18 cellular contexts compared by ENCODE assay signal in the genomic region with DNA sequence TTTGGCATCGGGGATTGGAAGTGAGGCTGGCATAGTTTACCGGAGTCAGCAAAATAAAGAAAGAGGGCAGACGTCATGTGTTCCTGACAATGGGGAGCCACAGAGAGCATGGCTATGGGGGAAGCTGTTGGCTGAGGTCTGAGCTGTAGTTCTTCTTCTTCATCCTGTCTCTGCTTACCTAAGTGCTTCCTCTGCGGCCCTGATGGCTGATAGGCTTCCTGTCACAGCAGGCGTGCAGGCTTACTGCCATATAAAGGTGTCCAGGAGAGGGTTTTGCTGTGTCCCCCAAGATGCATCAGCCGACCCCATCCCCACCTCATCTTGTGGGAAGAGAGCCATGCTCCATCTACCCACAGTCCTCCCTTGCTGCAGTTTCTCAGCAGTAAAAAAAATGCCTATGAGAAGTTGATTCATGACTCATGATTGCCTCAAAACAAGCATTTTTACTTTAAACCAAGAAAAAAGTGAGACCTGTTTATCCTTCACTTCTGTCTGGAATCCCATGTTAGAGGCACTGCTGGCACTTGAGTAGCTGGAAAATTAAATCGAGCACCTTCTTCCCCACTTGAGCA.
"Had no signal": no experiment of that assay in that cellular context is flagged by ENCODE, and none has a peak within 500 bp of the region (broad histone marks: within the 10 kb centered on the region; RNA-seq: fewer than 3 reads in every experiment).

No MANE protein-coding gene starts in this region.

- H3K9ac ChIP-seq: neural progenitor cell had no signal

- H3K27me3 ChIP-seq: ascending aorta, cardiac muscle cell, colonic mucosa, neural progenitor cell, pancreas had no signal

- H3K4me2 ChIP-seq: neural progenitor cell had no signal

- H3K4me1 ChIP-seq: ascending aorta, colonic mucosa, neural progenitor cell, pancreas had no signal

- H3K36me3 ChIP-seq: ascending aorta, cardiac muscle cell, colonic mucosa, neural progenitor cell, pancreas had no signal

- H3K27ac ChIP-seq: ascending aorta, cardiac muscle cell, colonic mucosa, neural progenitor cell, pancreas had no signal

- H3K4me3 ChIP-seq: ascending aorta, cardiac muscle cell, colonic mucosa, neural progenitor cell, pancreas had no signal

- ATAC-seq: activated naive CD8-positive, alpha-beta T cell treated with anti-CD3 and anti-CD28 coated beads, Interleukin-2, amount 50 U/mL, for 24 hours; left cardiac atrium; pancreas; stimulated activated memory B cell treated with anti-CD40 and anti-IgM and Interleukin-4, amounts not matched to agents 10 μg/mL and 1 μg/mL and 100 μg/mL, for 72 hours had no signal

- DNase-seq: activated CD4-positive, alpha-beta T cell treated with anti-CD3 and anti-CD28 coated beads, Interleukin-2, amount 50 U/mL, for 1 hour; activated naive CD4-positive, alpha-beta T cell treated with anti-CD3 and anti-CD28 coated beads for 36 hours; activated naive CD8-positive, alpha-beta T cell treated with anti-CD3 and anti-CD28 coated beads, Interleukin-2, amount 50 U/mL, for 24 hours; activated T-cell treated with anti-CD3 and anti-CD28 coated beads for 4 hours; colonic mucosa; effector CD4-positive, alpha-beta T cell; foreskin melanocyte; left cardiac atrium; mammary epithelial cell; naive B cell; pancreas; stimulated activated CD4-positive, alpha-beta T cell treated with anti-CD3 and anti-CD28 coated beads, Interleukin-2, amount 100 ng/mL, for 48 hours; trophoblast cell had no signal

- H3K9me3 ChIP-seq: ascending aorta, colonic mucosa, pancreas had no signal

- H2AFZ ChIP-seq: neural progenitor cell had no signal

- FAIRE-seq: endothelial cell of umbilical vein, pancreas had no signal
